22 cellular contexts compared by ENCODE assay signal in genomic region chr9:94990897-94991561, GRCh38.
"Had no signal": no experiment of that assay in that cellular context is flagged by ENCODE, and none has a peak within 500 bp of the region (broad histone marks: within the 10 kb centered on the region; RNA-seq: fewer than 3 reads in every experiment).

No MANE protein-coding gene starts in this region.

- H3K27ac ChIP-seq: left ventricle myocardium inferior, lower lobe of right lung, ovary, right atrium auricular region, sigmoid colon, upper lobe of right lung had no signal

- H3K9me3 ChIP-seq: left ventricle myocardium inferior, lower lobe of right lung, ovary, right atrium auricular region, sigmoid colon, testis, tibial nerve, upper lobe of right lung, uterus had no signal

- H3K27me3 Mint-ChIP-seq: effector memory CD8-positive, alpha-beta T cell; naive thymus-derived CD8-positive, alpha-beta T cell; stimulated activated memory B cell treated with anti-CD40 and anti-IgM and Interleukin-4, amounts not matched to agents 10 μg/mL and 1 μg/mL and 100 μg/mL, for 72 hours had no signal

- FAIRE-seq: frontal cortex, islet of Langerhans had no signal

- H3K27ac Mint-ChIP-seq: effector memory CD8-positive, alpha-beta T cell; stimulated activated memory B cell treated with anti-CD40 and anti-IgM and Interleukin-4, amounts not matched to agents 10 μg/mL and 1 μg/mL and 100 μg/mL, for 72 hours had no signal

- ATAC-seq: effector memory CD8-positive, alpha-beta T cell; left cardiac atrium; lower lobe of right lung; naive thymus-derived CD8-positive, alpha-beta T cell; stimulated activated memory B cell treated with anti-CD40 and anti-IgM and Interleukin-4, amounts not matched to agents 10 μg/mL and 1 μg/mL and 100 μg/mL, for 72 hours; stimulated activated naive CD8-positive, alpha-beta T cell treated with anti-CD3 and anti-CD28 coated beads, Interleukin-15, Interleukin-2, amounts not matched to agents 100 U/mL and 50 U/mL, for 24 hours had no signal

- H3K27me3 ChIP-seq: ovary, right atrium auricular region, sigmoid colon, testis, tibial nerve, upper lobe of right lung, uterus had no signal

- H3K4me3 Mint-ChIP-seq: effector memory CD8-positive, alpha-beta T cell; naive thymus-derived CD8-positive, alpha-beta T cell; stimulated activated memory B cell treated with anti-CD40 and anti-IgM and Interleukin-4, amounts not matched to agents 10 μg/mL and 1 μg/mL and 100 μg/mL, for 72 hours had no signal

- DNase-seq: dermis blood vessel endothelial cell; effector memory CD8-positive, alpha-beta T cell; left cardiac atrium; left ventricle myocardium inferior; lower lobe of right lung; naive thymus-derived CD8-positive, alpha-beta T cell; occipital lobe; ovary; sigmoid colon; stimulated activated CD4-positive, alpha-beta T cell treated with anti-CD3 and anti-CD28 coated beads, Interleukin-2, amount 100 ng/mL, for 24 hours; stimulated activated CD4-positive, alpha-beta T cell treated with anti-CD3 and anti-CD28 coated beads, Interleukin-4, amount 100 ng/mL, for 24 hours; stimulated activated naive CD8-positive, alpha-beta T cell treated with anti-CD3 and anti-CD28 coated beads, Interleukin-15, Interleukin-2, amounts not matched to agents 100 U/mL and 50 U/mL, for 24 hours; substantia nigra; testis; upper lobe of right lung; uterus had no signal

- H3K9me3 Mint-ChIP-seq: effector memory CD8-positive, alpha-beta T cell; naive thymus-derived CD8-positive, alpha-beta T cell; stimulated activated memory B cell treated with anti-CD40 and anti-IgM and Interleukin-4, amounts not matched to agents 10 μg/mL and 1 μg/mL and 100 μg/mL, for 72 hours had no signal

- H3K4me3 ChIP-seq: coronary artery, left ventricle myocardium inferior, lower lobe of right lung, ovary, right atrium auricular region, sigmoid colon, testis, tibial nerve, upper lobe of right lung, uterus had no signal

- H3K36me3 ChIP-seq: left ventricle myocardium inferior, lower lobe of right lung, ovary, right atrium auricular region, sigmoid colon, upper lobe of right lung, uterus had no signal

- H3K4me1 Mint-ChIP-seq: stimulated activated memory B cell treated with anti-CD40 and anti-IgM and Interleukin-4, amounts not matched to agents 10 μg/mL and 1 μg/mL and 100 μg/mL, for 72 hours had no signal
